29 cellular contexts compared by ENCODE assay signal in the genomic region with DNA sequence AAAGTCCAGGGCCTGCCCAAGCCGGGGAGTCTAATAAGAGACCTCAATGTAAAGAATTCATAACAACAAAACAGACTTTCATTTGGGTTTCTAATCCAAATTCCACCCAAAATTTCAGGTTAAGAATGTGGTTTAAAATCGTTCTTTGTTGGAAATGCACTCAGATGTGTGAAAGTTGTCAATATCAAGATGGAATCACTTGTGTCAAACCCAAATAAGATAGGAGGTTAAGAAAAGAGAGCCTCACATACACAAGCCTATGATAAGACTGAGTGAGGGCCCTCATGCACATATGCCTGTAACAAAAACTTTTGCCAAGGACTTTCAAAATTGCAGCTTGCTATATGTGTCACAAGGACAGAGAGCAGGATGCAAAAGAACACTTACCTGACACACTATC.
DNase-seq lines count a peak whose midpoint lies in the region; ATAC-seq, FAIRE-seq and TF ChIP-seq lines count a peak whose summit lies in the region.
"Had no signal": no experiment of that assay in that cellular context is flagged by ENCODE, and none has a peak within 500 bp of the region (broad histone marks: within the 10 kb centered on the region; RNA-seq: fewer than 3 reads in every experiment).

No MANE protein-coding gene starts in this region.

- no peak for TF ChIP-seq POLR2A in K562 (conservative IDR thresholded peaks at IDR 0.05)

- no peak overlapping the region for H3K4me3 ChIP-seq in K562
- H3K4me3 ChIP-seq: A549; BLaER1; BLaER1 treated with 17β-estradiol and CSF1 and Interleukin-3, amounts not matched to agents 10 nM and 100 nM had no signal

- H3K79me2 ChIP-seq in K562 (ENCODE audit: control insufficient read depth, insufficient read depth, low read length) = no peaks in the 10 kb centered on the region

- CTCF ChIA-PET in K562 (lab: Yijun Ruan, JAX; ENCODE audit: low intra/inter-chr PET ratio) = interaction anchor here (0.7 kb wide), 1 partner anchor 638 kb away, joined by 3 read pairs; no protein-coding TSS in a partner anchor

- H4K20me1 ChIP-seq in K562 (replicated peaks; ENCODE audit: control insufficient read depth, insufficient read depth, low read length) = no peaks in the 10 kb centered on the region
- H4K20me1 ChIP-seq: BLaER1; BLaER1 treated with 17β-estradiol and CSF1 and Interleukin-3, amounts not matched to agents 10 nM and 100 nM had no signal

- no peak for FAIRE-seq in K562 (lab: Jason Lieb, UNC)
- FAIRE-seq: A204.1, A549, D721Med had no signal

- POLR2A ChIA-PET in K562 (lab: Yijun Ruan, JAX) = no interaction called here

- no peak for TF ChIP-seq EP300 in K562 (IDR thresholded peaks at IDR 0.05; ENCODE audit: low read length)

- no TSS peak for BruUV-seq in K562 (replicated peaks; lab: Mats Ljungman, UMichigan)

- no peaks in the 10 kb centered on the region for H3K27me3 ChIP-seq in K562 (ENCODE audit: control insufficient read depth in 2 of 2, insufficient read depth in 2 of 2, low read length in 2 of 2)
- H3K27me3 ChIP-seq: BE2C; BLaER1; BLaER1 treated with 17β-estradiol and CSF1 and Interleukin-3, amounts not matched to agents 10 nM and 100 nM had no signal

- ATAC-seq in K562 = no peak
- ATAC-seq: A549; CD8-positive, alpha-beta T cell had no signal

- H3K9me3 ChIP-seq in K562 (replicated peaks; ENCODE audit: control insufficient read depth, insufficient read depth, low read depth, low read length) = no peaks in the 10 kb centered on the region
- H3K9me3 ChIP-seq: A549, BE2C, Caco-2 had no signal

- H2AFZ ChIP-seq in K562 (ENCODE audit: low read depth, low read length) = no peak overlapping the region

- TF ChIP-seq CTCF in K562 (IDR thresholded peaks at IDR 0.05 in 2 of 3, conservative IDR thresholded peaks at IDR 0.05 in 1 of 3; ENCODE audit: insufficient read depth in 2 of 3, low read depth in 1 of 3, low read length in 3 of 3) = no peak

- H3K4me1 ChIP-seq in K562 (replicated peaks in 1 of 2; ENCODE audit: control insufficient read depth in 2 of 2, insufficient read depth in 2 of 2, low read length in 2 of 2) = peaks cover 0 to 2% of the 10 kb centered on the region in 2 experiments; a peak in 2 of 5 replicates
- H3K4me1 ChIP-seq: BLaER1 had no signal

- intact Hi-C loops in K562 (cut with micrococcal nuclease) = no loop called here

- H3K9me1 ChIP-seq in K562 (ENCODE audit: control insufficient read depth, insufficient read depth, low read length) = no peaks in the 10 kb centered on the region

- H3K9ac ChIP-seq in K562 (ENCODE audit: insufficient read depth in 1 of 2, low read depth in 2 of 2, low read length in 2 of 2) = no peak overlapping the region
- H3K9ac ChIP-seq: BLaER1; BLaER1 treated with 17β-estradiol and CSF1 and Interleukin-3, amounts not matched to agents 10 nM and 100 nM had no signal

- in situ Hi-C loops in K562 (cut with MboI) = no loop called here

- DNase-seq in K562 (ENCODE audit: extremely low read depth in 1 of 4, low spot score in 3 of 4) = no peak
- no peak for DNase-seq in T-helper 2 cell
- DNase-seq: 8988T; ACHN; AML-193; BE2C; C1 segment of cervical spinal cord; Caco-2; Calu3; CD4-positive, alpha-beta memory T cell; CD4-positive, alpha-beta T cell; CD4-positive, CD25-positive, alpha-beta regulatory T cell; CD8-positive, alpha-beta memory T cell; CD8-positive, alpha-beta T cell; COR-L47; DMS 273 treated with DMSO at 0.1 percent for 48 hours; DMS153; DMS53; DMS79; DMS79 treated with DMSO at 0.1 percent for 48 hours; DND-41; EL had no signal

- TF ChIP-seq RAD21 in K562 (CRISPR knock-in tag; conservative IDR thresholded peaks at IDR 0.05 in 1 of 2, IDR thresholded peaks at IDR 0.05 in 1 of 2) = no peak

- WGBS in K562 (ENCODE audit: insufficient coverage, low coverage, missing lambda C conversion rate) = 31% methylated on average over 2 of the region's 2 CpGs

- no peaks in the 10 kb centered on the region for H3K36me3 ChIP-seq in K562 (ENCODE audit: control insufficient read depth, insufficient read depth, low read length)
- H3K36me3 ChIP-seq: BE2C, BLaER1 had no signal

- H3K4me2 ChIP-seq in K562 (ENCODE audit: insufficient read depth, low read length) = no peak overlapping the region
- H3K4me2 ChIP-seq: A549; BLaER1; BLaER1 treated with 17β-estradiol and CSF1 and Interleukin-3, amounts not matched to agents 10 nM and 100 nM had no signal

- H3K27ac ChIP-seq in K562 (ENCODE audit: extremely low read depth, low read depth, low read length) = no peak overlapping the region
- H3K27ac ChIP-seq: 22Rv1; A549; BLaER1; BLaER1 treated with 17β-estradiol and CSF1 and Interleukin-3, amounts not matched to agents 10 nM and 100 nM; C4-2B had no signal

TF ChIP-seq in K562, 482 proteins besides CTCF, POLR2A, EP300 and RAD21 (continues in another document):
- TF ChIP-seq YY1 (IDR thresholded peaks at IDR 0.05; ENCODE audit: borderline replicate concordance in 1 of 3, control insufficient read depth in 1 of 3, extremely low read depth in 1 of 3, insufficient read depth in 3 of 3, insufficient read length in 1 of 3, insufficient replicate concordance in 2 of 3, low read depth in 1 of 3, low read length in 2 of 3) = no peak
- TF ChIP-seq, protein P1, sequence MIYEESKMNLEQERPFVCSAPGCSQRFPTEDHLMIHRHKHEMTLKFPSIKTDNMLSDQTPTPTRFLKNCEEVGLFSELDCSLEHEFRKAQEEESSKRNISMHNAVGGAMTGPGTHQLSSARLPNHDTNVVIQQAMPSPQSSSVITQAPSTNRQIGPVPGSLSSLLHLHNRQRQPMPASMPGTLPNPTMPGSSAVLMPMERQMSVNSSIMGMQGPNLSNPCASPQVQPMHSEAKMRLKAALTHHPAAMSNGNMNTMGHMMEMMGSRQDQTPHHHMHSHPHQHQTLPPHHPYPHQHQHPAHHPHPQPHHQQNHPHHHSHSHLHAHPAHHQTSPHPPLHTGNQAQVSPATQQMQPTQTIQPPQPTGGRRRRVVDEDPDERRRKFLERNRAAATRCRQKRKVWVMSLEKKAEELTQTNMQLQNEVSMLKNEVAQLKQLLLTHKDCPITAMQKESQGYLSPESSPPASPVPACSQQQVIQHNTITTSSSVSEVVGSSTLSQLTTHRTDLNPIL (CRISPR knock-in tag; IDR thresholded peaks at IDR 0.05) = 0 out of 2 replicates have a peak, but pooled peaks have one; percentile 69
- peak; percentile 78; the same call in 1 of the 2 replicates for TF ChIP-seq ZNF76 (CRISPR knock-in tag; IDR thresholded peaks at IDR 0.05; ENCODE audit: borderline replicate concordance)
- TF ChIP-seq NFIC (IDR thresholded peaks at IDR 0.05) = no peak
- no peak for TF ChIP-seq NR4A1 (CRISPR knock-in tag; IDR thresholded peaks at IDR 0.05)
- TF ChIP-seq NR4A1 (tag; IDR thresholded peaks at IDR 0.05) = 0 out of 2 replicates have a peak, but pooled peaks have one; percentile 44
- TF ChIP-seq ZNF263 (CRISPR knock-in tag; IDR thresholded peaks at IDR 0.05; ENCODE audit: borderline replicate concordance) = no peak
- no peak for TF ChIP-seq ETV1 (tag; conservative IDR thresholded peaks at IDR 0.05; ENCODE audit: low read depth)
- TF ChIP-seq, protein P2, sequence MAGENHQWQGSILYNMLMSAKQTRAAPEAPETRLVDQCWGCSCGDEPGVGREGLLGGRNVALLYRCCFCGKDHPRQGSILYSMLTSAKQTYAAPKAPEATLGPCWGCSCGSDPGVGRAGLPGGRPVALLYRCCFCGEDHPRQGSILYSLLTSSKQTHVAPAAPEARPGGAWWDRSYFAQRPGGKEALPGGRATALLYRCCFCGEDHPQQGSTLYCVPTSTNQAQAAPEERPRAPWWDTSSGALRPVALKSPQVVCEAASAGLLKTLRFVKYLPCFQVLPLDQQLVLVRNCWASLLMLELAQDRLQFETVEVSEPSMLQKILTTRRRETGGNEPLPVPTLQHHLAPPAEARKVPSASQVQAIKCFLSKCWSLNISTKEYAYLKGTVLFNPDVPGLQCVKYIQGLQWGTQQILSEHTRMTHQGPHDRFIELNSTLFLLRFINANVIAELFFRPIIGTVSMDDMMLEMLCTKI (IDR thresholded peaks at IDR 0.05; ENCODE audit: partially characterized antibody) = no peak
- TF ChIP-seq ZNF589 (CRISPR knock-in tag; IDR thresholded peaks at IDR 0.05; ENCODE audit: low read depth) = no peak
- TF ChIP-seq, protein P3, sequence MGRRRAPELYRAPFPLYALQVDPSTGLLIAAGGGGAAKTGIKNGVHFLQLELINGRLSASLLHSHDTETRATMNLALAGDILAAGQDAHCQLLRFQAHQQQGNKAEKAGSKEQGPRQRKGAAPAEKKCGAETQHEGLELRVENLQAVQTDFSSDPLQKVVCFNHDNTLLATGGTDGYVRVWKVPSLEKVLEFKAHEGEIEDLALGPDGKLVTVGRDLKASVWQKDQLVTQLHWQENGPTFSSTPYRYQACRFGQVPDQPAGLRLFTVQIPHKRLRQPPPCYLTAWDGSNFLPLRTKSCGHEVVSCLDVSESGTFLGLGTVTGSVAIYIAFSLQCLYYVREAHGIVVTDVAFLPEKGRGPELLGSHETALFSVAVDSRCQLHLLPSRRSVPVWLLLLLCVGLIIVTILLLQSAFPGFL (CRISPR knock-in tag; IDR thresholded peaks at IDR 0.05) = no peak
- TF ChIP-seq TCF3 (CRISPR knock-in tag; IDR thresholded peaks at IDR 0.05) = no peak
- TF ChIP-seq, protein P4, sequence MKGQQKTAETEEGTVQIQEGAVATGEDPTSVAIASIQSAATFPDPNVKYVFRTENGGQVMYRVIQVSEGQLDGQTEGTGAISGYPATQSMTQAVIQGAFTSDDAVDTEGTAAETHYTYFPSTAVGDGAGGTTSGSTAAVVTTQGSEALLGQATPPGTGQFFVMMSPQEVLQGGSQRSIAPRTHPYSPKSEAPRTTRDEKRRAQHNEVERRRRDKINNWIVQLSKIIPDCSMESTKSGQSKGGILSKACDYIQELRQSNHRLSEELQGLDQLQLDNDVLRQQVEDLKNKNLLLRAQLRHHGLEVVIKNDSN (CRISPR knock-in tag; IDR thresholded peaks at IDR 0.05) = no peak
- TF ChIP-seq, protein P5, sequence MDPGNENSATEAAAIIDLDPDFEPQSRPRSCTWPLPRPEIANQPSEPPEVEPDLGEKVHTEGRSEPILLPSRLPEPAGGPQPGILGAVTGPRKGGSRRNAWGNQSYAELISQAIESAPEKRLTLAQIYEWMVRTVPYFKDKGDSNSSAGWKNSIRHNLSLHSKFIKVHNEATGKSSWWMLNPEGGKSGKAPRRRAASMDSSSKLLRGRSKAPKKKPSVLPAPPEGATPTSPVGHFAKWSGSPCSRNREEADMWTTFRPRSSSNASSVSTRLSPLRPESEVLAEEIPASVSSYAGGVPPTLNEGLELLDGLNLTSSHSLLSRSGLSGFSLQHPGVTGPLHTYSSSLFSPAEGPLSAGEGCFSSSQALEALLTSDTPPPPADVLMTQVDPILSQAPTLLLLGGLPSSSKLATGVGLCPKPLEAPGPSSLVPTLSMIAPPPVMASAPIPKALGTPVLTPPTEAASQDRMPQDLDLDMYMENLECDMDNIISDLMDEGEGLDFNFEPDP (CRISPR knock-in tag; IDR thresholded peaks at IDR 0.05) = no peak
- TF ChIP-seq ZKSCAN3 (CRISPR knock-in tag; IDR thresholded peaks at IDR 0.05) = peak; percentile 49; the same call in 1 of the 2 replicates
- no peak for TF ChIP-seq POLR3A (IDR thresholded peaks at IDR 0.05; ENCODE audit: borderline replicate concordance, extremely low read depth, insufficient read depth, insufficient read length)
